Comparison of ENCODE assay signal across 8 cellular contexts in the genomic region with DNA sequence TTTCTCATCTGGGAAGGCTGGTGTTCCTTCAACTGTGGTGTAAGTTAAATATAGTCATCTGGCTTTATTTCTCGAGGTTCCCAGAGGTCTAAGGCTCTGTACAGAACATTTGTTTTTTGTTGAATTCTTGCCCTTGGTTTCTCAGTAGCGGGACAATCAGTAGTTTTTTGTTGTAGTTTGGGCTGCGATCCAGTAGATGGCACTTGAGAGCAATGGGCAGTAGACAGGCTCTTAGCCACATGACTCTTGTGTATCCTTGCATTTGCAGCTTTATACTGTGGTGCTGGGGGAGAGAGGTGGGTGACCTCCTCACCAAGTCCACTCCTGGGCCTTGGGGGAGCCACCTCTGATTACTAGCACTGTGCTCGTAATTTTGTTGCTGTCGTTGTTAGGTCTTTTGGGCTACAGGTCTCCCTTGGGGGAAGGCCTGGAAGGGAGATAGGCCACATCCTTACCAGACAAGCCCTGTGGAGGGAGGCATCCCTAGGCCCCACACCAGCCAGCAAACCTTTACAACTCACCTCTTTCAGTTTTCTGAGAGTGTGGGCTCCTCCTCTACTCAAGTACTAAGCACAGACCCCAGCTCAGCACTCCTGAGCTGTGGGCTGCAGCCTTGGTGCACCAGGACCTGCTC. TPM values are rescaled to one million over a fixed set of nuclear protein-coding genes. Genes with fewer than 3 reads are reported as not detected.
DNase-seq lines count a peak whose midpoint lies in the region; ATAC-seq and TF ChIP-seq lines count a peak whose summit lies in the region.

No MANE protein-coding gene starts in this region.

- no peak for TF ChIP-seq EP300 in tibial nerve (IDR thresholded peaks at IDR 0.05)

- no peak overlapping the region for H3K4me3 ChIP-seq in tibial nerve

- no peaks in the 10 kb centered on the region for H3K9me3 Mint-ChIP-seq in activated T-helper 17 cell treated with anti-CD3 and anti-CD28 coated beads, Interleukin-2, amount 50 U/mL, for 72 hours
- H3K9me3 Mint-ChIP-seq in immature natural killer cell: no peaks in the 10 kb centered on the region

- no peaks in the 10 kb centered on the region for H3K36me3 Mint-ChIP-seq in activated T-helper 17 cell treated with anti-CD3 and anti-CD28 coated beads, Interleukin-2, amount 50 U/mL, for 72 hours (ENCODE audit: low read depth)
- no peaks in the 10 kb centered on the region for H3K36me3 Mint-ChIP-seq in immature natural killer cell

- H3K27me3 Mint-ChIP-seq in activated T-helper 17 cell treated with anti-CD3 and anti-CD28 coated beads, Interleukin-2, amount 50 U/mL, for 72 hours: peaks cover 12% of the 10 kb centered on the region
- H3K27me3 Mint-ChIP-seq in immature natural killer cell (ENCODE audit: low read depth in 3 of 3): peaks cover 0 to 7% (median 7%) of the 10 kb centered on the region in 3 donors

- H3K4me1 ChIP-seq in tibial nerve: no peaks in the 10 kb centered on the region

- peak; percentile 56 for ATAC-seq in GM19351 (IDR thresholded peaks at IDR 0.05; ENCODE audit: unreplicated experiment)
- ATAC-seq in activated T-helper 17 cell treated with anti-CD3 and anti-CD28 coated beads, Interleukin-2, amount 50 U/mL, for 72 hours (replicated peaks): peak; percentile 61

- no peak overlapping the region for H3K4me3 Mint-ChIP-seq in activated T-helper 17 cell treated with anti-CD3 and anti-CD28 coated beads, Interleukin-2, amount 50 U/mL, for 72 hours
- H3K4me3 Mint-ChIP-seq in immature natural killer cell: no peak overlapping the region

- peak in 3 of 5 experiments; percentile 34 to 47 (median 35) for TF ChIP-seq CTCF in tibial nerve (IDR thresholded peaks at IDR 0.05)

- peaks cover 0 to 4% of the 10 kb centered on the region in 2 donors for H3K27me3 ChIP-seq in tibial nerve

- no peak overlapping the region for H3K27ac Mint-ChIP-seq in activated T-helper 17 cell treated with anti-CD3 and anti-CD28 coated beads, Interleukin-2, amount 50 U/mL, for 72 hours
- no peak overlapping the region for H3K27ac Mint-ChIP-seq in immature natural killer cell

- no peaks in the 10 kb centered on the region for H3K4me1 Mint-ChIP-seq in activated T-helper 17 cell treated with anti-CD3 and anti-CD28 coated beads, Interleukin-2, amount 50 U/mL, for 72 hours
- no peaks in the 10 kb centered on the region for H3K4me1 Mint-ChIP-seq in immature natural killer cell

- no peaks in the 10 kb centered on the region for H3K36me3 ChIP-seq in tibial nerve

- H3K9me3 ChIP-seq in tibial nerve: no peaks in the 10 kb centered on the region

- TF ChIP-seq POLR2A in tibial nerve (IDR thresholded peaks at IDR 0.05): no peak

- DNase-seq in DMS 273 (lab: John Stamatoyannopoulos, UW; ENCODE audit: unreplicated experiment) (peak; percentile 68), DMS 273 treated with DMSO at 0.1 percent for 48 hours (lab: John Stamatoyannopoulos, UW) (no peak), NCI-H460 (ENCODE audit: extremely low read depth, low read depth) (peak; percentile 50), immature natural killer cell (peak; percentile 22 to 34 (median 29)), tibial nerve (ENCODE audit: low spot score in 2 of 2) (peak in 1 of 2 donors; percentile 24), GOT3 (lab: John Stamatoyannopoulos, UW) (no peak)

- no peak overlapping the region for H3K27ac ChIP-seq in tibial nerve

- 28 to 29% methylated on average over 5 of the region's 5 CpGs for WGBS in tibial nerve, 2 donors

RNA-seq across cellular contexts. Expression of a gene that starts 8.1 kb away (rescaled TPM):
- total RNA-seq in NCI-H460 (2014; rRNA removed; shearing (Covaris generic)): not detected in 2 replicates
- polyA plus RNA-seq in NCI-H460 (2014; cell fraction: nucleus; rRNA removed): not detected in 2 replicates
- not detected for total RNA-seq in activated T-helper 17 cell treated with anti-CD3 and anti-CD28 coated beads, Interleukin-2, amount 50 U/mL, for 72 hours
- polyA plus RNA-seq in immature natural killer cell: not detected
- total RNA-seq in tibial nerve: not detected

RNA-seq across cellular contexts. Expression of a gene that starts 13.7 kb away (rescaled TPM):
- not detected in 2 replicates for total RNA-seq in NCI-H460 (2014; rRNA removed; shearing (Covaris generic))
- polyA plus RNA-seq in NCI-H460 (2014; cell fraction: nucleus; rRNA removed): not detected in 2 replicates
- total RNA-seq in activated T-helper 17 cell treated with anti-CD3 and anti-CD28 coated beads, Interleukin-2, amount 50 U/mL, for 72 hours: under 1 TPM in 1 of 2 donors, not detected in 1; 0.13 TPM
- polyA plus RNA-seq in immature natural killer cell: not detected
- total RNA-seq in tibial nerve: 1 to 10 TPM; 3.0 to 7.6 (median 6.1) TPM

RNA-seq across cellular contexts. Expression of a gene that starts 59.0 kb away (rescaled TPM):
- not detected in 2 replicates for total RNA-seq in NCI-H460 (2014; rRNA removed; shearing (Covaris generic))
- not detected in 2 replicates for polyA plus RNA-seq in NCI-H460 (2014; cell fraction: nucleus; rRNA removed)
- total RNA-seq in activated T-helper 17 cell treated with anti-CD3 and anti-CD28 coated beads, Interleukin-2, amount 50 U/mL, for 72 hours: not detected
- not detected for polyA plus RNA-seq in immature natural killer cell
- total RNA-seq in tibial nerve: not detected

Comparison
In these comparisons a context has a peak if more than half of its experiments do, and no peak if none do; other contexts are left out.
1. DNase-seq: peak in DMS 273 (single experiment), NCI-H460 (single experiment) and immature natural killer cell (3 of 3); none in DMS 273 treated with DMSO at 0.1 percent for 48 hours (single experiment) and GOT3 (single experiment).